ENCODE assay signal across 2 cellular contexts in genomic region chr7:159060440-159060839, GRCh38.
TF ChIP-seq lines count a peak whose summit lies in the region.

No MANE protein-coding gene starts in this region.

TF ChIP-seq in HepG2, 621 proteins besides CTCF, POLR2A, EP300 and RAD21:
- TF ChIP-seq FOSL2 (CRISPR knock-in tag; IDR thresholded peaks at IDR 0.05) (no peak), SNAPC2 (CRISPR knock-in tag; IDR thresholded peaks at IDR 0.05) (no peak), ZBTB40 (IDR thresholded peaks at IDR 0.05) (0 out of 2 replicates have a peak, but pooled peaks have one; percentile 4), ZBTB40 (CRISPR knock-in tag; IDR thresholded peaks at IDR 0.05) (no peak)

TF ChIP-seq in H1, 55 proteins besides CTCF, POLR2A, EP300 and RAD21:
- TF ChIP-seq CHD2 (IDR thresholded peaks at IDR 0.05; ENCODE audit: low read length): no peak
- TF ChIP-seq SIRT6 (IDR thresholded peaks at IDR 0.05; ENCODE audit: low read length): no peak
- TF ChIP-seq BCL11A (IDR thresholded peaks at IDR 0.05; ENCODE audit: low read depth in 2 of 2, low read length in 2 of 2): no peak
- TF ChIP-seq HDAC2 (IDR thresholded peaks at IDR 0.05; ENCODE audit: borderline replicate concordance in 1 of 2, low read depth in 2 of 2, low read length in 2 of 2): no peak
- no peak for TF ChIP-seq GABPA (IDR thresholded peaks at IDR 0.05; ENCODE audit: borderline replicate concordance, insufficient read depth, low read length)
- no peak for TF ChIP-seq SP4 (IDR thresholded peaks at IDR 0.05; ENCODE audit: low read length)
- TF ChIP-seq ATF2 (IDR thresholded peaks at IDR 0.05; ENCODE audit: low read length): no peak
- no peak for TF ChIP-seq SIN3A (conservative IDR thresholded peaks at IDR 0.05 in 1 of 2, IDR thresholded peaks at IDR 0.05 in 1 of 2; ENCODE audit: low read depth in 1 of 2, low read length in 2 of 2)
- no peak for TF ChIP-seq POLR2AphosphoS5 (IDR thresholded peaks at IDR 0.05; ENCODE audit: low read depth, low read length)
